13 cellular contexts compared by ENCODE assay signal in the genomic region with DNA sequence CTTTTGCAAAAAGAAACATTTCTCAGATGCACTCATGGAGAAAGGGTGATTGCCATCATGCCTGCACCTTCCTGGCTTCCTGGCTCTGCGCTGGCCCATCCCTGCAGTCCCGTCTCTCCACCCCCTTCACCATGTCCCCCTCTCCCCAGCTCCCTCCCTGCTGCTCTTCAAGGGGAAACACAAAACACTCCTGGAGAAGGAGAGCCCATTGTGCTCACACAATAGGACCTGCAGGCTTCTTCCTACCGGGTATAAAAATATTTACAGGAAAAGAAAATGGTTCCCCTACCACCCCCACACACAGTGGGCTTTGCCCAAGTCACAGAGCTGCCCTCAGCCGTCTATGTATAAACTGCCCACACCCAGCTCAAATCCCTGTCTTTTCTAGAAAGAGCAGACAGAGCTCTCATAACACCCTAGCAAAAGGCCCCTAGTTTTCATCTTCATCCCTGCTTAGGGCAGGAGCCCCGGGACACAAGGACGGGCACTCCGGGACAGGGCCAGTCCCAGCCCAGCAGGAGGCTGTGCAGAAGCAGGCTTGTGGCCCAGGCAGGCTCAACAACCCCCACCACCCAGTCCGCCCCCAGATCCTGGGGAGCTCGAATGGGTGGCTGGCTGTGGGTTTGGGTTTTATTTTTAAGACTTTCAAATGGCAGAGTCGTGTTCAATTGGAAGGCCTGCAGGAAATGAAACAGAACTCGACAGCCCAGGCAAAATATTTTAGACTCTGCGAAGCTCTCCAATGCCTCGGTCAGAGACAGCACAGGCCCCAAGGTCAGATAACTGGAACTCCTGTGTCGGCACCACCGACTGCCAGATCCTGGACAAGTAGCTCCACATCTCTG.
DNase-seq lines count a peak whose midpoint lies in the region; ATAC-seq, FAIRE-seq and TF ChIP-seq lines count a peak whose summit lies in the region.
"Had no signal": no experiment of that assay in that cellular context is flagged by ENCODE, and none has a peak within 500 bp of the region (broad histone marks: within the 10 kb centered on the region; RNA-seq: fewer than 3 reads in every experiment).

No MANE protein-coding gene starts in this region.

- H3K27ac Mint-ChIP-seq in endodermal cell = peak overlapping the region; percentile 83
- peak overlapping the region; percentile 47 to 74 (median 72) for H3K27ac Mint-ChIP-seq in nephron
- H3K27ac Mint-ChIP-seq: activated naive CD4-positive, alpha-beta T cell treated with anti-CD3 and anti-CD28 coated beads, Interleukin-2, amount 10 ng/mL, durations not matched to agents 7 days and 5 days; IgD-negative memory B cell had no signal

- FAIRE-seq in small intestine (lab: Jason Lieb, UNC) = no peak
- FAIRE-seq: urothelium cell line had no signal

- H3K4me1 Mint-ChIP-seq in endodermal cell (peaks cover 21% of the 10 kb centered on the region), nephron (peaks cover 13% of the 10 kb centered on the region)
- H3K4me1 Mint-ChIP-seq: activated naive CD4-positive, alpha-beta T cell treated with anti-CD3 and anti-CD28 coated beads, Interleukin-2, amount 10 ng/mL, durations not matched to agents 7 days and 5 days; IgD-negative memory B cell had no signal

- no peak overlapping the region for H3K9ac ChIP-seq in endodermal cell (ENCODE audit: extremely low read depth, low read length, poor library complexity, severe bottlenecking)

- no peak overlapping the region for H3K4me3 ChIP-seq in endodermal cell (ENCODE audit: low read length)
- no peak overlapping the region for H3K4me3 ChIP-seq in upper lobe of left lung
- H3K4me3 ChIP-seq in small intestine (ENCODE audit: low read depth in 1 of 2, low read length in 2 of 2) = no peak overlapping the region

- no peak for TF ChIP-seq POLR2A in upper lobe of left lung (IDR thresholded peaks at IDR 0.05)

- H3K27me3 ChIP-seq in endodermal cell (ENCODE audit: control insufficient read depth, insufficient read depth, low read length, poor library complexity, severe bottlenecking) (no peaks in the 10 kb centered on the region), upper lobe of left lung (no peaks in the 10 kb centered on the region), small intestine (ENCODE audit: control insufficient read depth in 2 of 2, insufficient read depth in 2 of 2, low read length in 2 of 2) (no peaks in the 10 kb centered on the region)

- DNase-seq in NCI-H748 (lab: John Stamatoyannopoulos, UW; ENCODE audit: unreplicated experiment) (peak; percentile 19), NCI-H748 treated with DMSO at 0.1 percent for 48 hours (lab: John Stamatoyannopoulos, UW) (no peak), endodermal cell (no peak), upper lobe of left lung (no peak), NCI-H510A (lab: John Stamatoyannopoulos, UW) (no peak), small intestine (no peak)
- DNase-seq: ACHN; activated CD4-positive, alpha-beta T cell treated with anti-CD3 and anti-CD28 coated beads for 4 hours; activated naive CD4-positive, alpha-beta T cell treated with anti-CD3 and anti-CD28 coated beads, Interleukin-2, amount 10 ng/mL, durations not matched to agents 7 days and 5 days had no signal

- H3K27ac ChIP-seq in endodermal cell (ENCODE audit: low read depth, low read length) (peak overlapping the region; percentile 74), upper lobe of left lung (peak overlapping the region in 3 of 4 donors; percentile 57 to 77 (median 67)), small intestine (ENCODE audit: low read depth in 1 of 2, low read length in 1 of 2) (peak overlapping the region in 1 of 2 donors; percentile 42)

- H3K4me3 Mint-ChIP-seq in endodermal cell (no peak overlapping the region), nephron (no peak overlapping the region)
- H3K4me3 Mint-ChIP-seq: activated naive CD4-positive, alpha-beta T cell treated with anti-CD3 and anti-CD28 coated beads, Interleukin-2, amount 10 ng/mL, durations not matched to agents 7 days and 5 days had no signal

- H3K36me3 Mint-ChIP-seq in endodermal cell (ENCODE audit: low read depth) (peaks cover 44% of the 10 kb centered on the region), nephron (ENCODE audit: low read depth) (peaks cover 45% of the 10 kb centered on the region)
- H3K36me3 Mint-ChIP-seq: IgD-negative memory B cell had no signal

- H3K4me1 ChIP-seq in endodermal cell (ENCODE audit: control insufficient read depth, insufficient read depth, low read length) (no peaks in the 10 kb centered on the region), upper lobe of left lung (peaks cover 18 to 41% (median 34%) of the 10 kb centered on the region in 4 donors), small intestine (ENCODE audit: control insufficient read depth in 2 of 2, insufficient read depth in 1 of 2, low read depth in 1 of 2, low read length in 1 of 2) (no peaks in the 10 kb centered on the region)

- TF ChIP-seq EP300 in upper lobe of left lung (IDR thresholded peaks at IDR 0.05) = no peak

- TF ChIP-seq CTCF in endodermal cell (conservative IDR thresholded peaks at IDR 0.05) (no peak), nephron (IDR thresholded peaks at IDR 0.05; ENCODE audit: unreplicated experiment in 3 of 3) (no peak), upper lobe of left lung (IDR thresholded peaks at IDR 0.05) (no peak)

- H3K9me3 ChIP-seq in endodermal cell (ENCODE audit: control insufficient read depth, low read length) = peaks cover 24% of the 10 kb centered on the region
- H3K9me3 ChIP-seq in upper lobe of left lung = peaks cover 0 to 11% (median under 1%) of the 10 kb centered on the region in 4 donors
- no peaks in the 10 kb centered on the region for H3K9me3 ChIP-seq in small intestine (ENCODE audit: control insufficient read depth, low read depth)

- H3K36me3 ChIP-seq in endodermal cell (ENCODE audit: control insufficient read depth, insufficient read depth, low read length) (peaks cover 33% of the 10 kb centered on the region), upper lobe of left lung (peaks cover 14 to 80% (median 33%) of the 10 kb centered on the region in 4 donors), small intestine (ENCODE audit: control insufficient read depth in 2 of 2, insufficient read depth in 2 of 2, low read length in 2 of 2) (peaks cover 7 to 14% of the 10 kb centered on the region in 2 donors)

- H3K27me3 Mint-ChIP-seq in endodermal cell (ENCODE audit: insufficient read depth) (no peaks in the 10 kb centered on the region), nephron (ENCODE audit: low read depth) (no peaks in the 10 kb centered on the region)
- H3K27me3 Mint-ChIP-seq: activated naive CD4-positive, alpha-beta T cell treated with anti-CD3 and anti-CD28 coated beads, Interleukin-2, amount 10 ng/mL, durations not matched to agents 7 days and 5 days; IgD-negative memory B cell had no signal

- peaks cover 29% of the 10 kb centered on the region for H3K9me3 Mint-ChIP-seq in endodermal cell
- H3K9me3 Mint-ChIP-seq in nephron = peaks cover 6% of the 10 kb centered on the region

- WGBS in endodermal cell (ENCODE audit: insufficient coverage in 1 of 2, insufficient read length in 1 of 2), 2 experiments = 75 to 87% methylated on average over 7 to 14 of the region's 15 CpGs
- WGBS in upper lobe of left lung, 2 donors = 49% methylated on average over 15 of the region's 15 CpGs
- 69 to 84% (median 79%) methylated on average over 15 of the region's 15 CpGs for WGBS in small intestine, 3 donors

- no peak for ATAC-seq in upper lobe of left lung (ENCODE audit: low FRiP score in 2 of 2)
- ATAC-seq in GM19035 (IDR thresholded peaks at IDR 0.05; ENCODE audit: unreplicated experiment) = no peak
